In the genomic region with DNA sequence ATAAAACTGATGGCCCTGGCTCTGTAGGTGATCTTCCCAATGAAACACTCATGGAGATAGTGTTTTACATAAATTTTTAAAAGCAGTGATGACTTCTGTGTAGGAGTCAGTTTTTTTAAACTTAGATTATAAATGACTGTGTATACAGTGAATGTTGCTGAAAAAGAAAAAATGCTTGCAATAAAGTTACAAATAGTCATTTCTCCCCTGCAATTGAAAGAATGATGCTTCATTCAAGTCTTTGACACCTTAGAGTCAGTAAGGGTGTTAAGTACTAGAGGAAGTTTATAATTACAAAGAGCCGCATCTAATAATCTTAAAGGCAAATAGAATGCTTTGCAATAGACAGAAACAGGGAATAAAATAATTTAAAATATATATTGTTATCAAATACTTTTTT, we compare ENCODE assay signal across 24 cellular contexts. TPM values are rescaled to one million over a fixed set of nuclear protein-coding genes. Genes with fewer than 3 reads are reported as not detected.
DNase-seq lines count a peak whose midpoint lies in the region; ATAC-seq and TF ChIP-seq lines count a peak whose summit lies in the region.
"Had no signal": no experiment of that assay in that cellular context is flagged by ENCODE, and none has a peak within 500 bp of the region (broad histone marks: within the 10 kb centered on the region; RNA-seq: fewer than 3 reads in every experiment).

No MANE protein-coding gene starts in this region.

- intact Hi-C loops in activated naive CD4-positive, alpha-beta T cell treated with anti-CD3 and anti-CD28 coated beads for 36 hours (cut with micrococcal nuclease), result loop anchor here (1.0 to 10.0 kb wide), 5 partner anchors 14 to 552 kb away; a partner anchor contains a TSS
- intact Hi-C loops in heart right ventricle (cut with DNase I), result no loop called here

- H2AFZ ChIP-seq in GM23338, result no peak overlapping the region

- no peak for TF ChIP-seq CTCF in GM23338 (conservative IDR thresholded peaks at IDR 0.05; ENCODE audit: low read depth in 2 of 2)
- no peak for TF ChIP-seq CTCF in heart right ventricle (IDR thresholded peaks at IDR 0.05)

- no peak for DNase-seq in activated naive CD4-positive, alpha-beta T cell treated with anti-CD3 and anti-CD28 coated beads for 36 hours
- no peak for DNase-seq in activated naive CD4-positive, alpha-beta T cell treated with anti-CD3 and anti-CD28 coated beads, Interleukin-2, amount 10 ng/mL, durations not matched to agents 7 days and 5 days
- no peak for DNase-seq in GM23338 (ENCODE audit: low spot score)
- DNase-seq in NCI-H1436 treated with DMSO at 0.1 percent for 48 hours (lab: John Stamatoyannopoulos, UW), result no peak
- DNase-seq in heart right ventricle, result no peak
- DNase-seq: activated CD4-positive, CD25-positive, alpha-beta regulatory T cell treated with anti-CD3 and anti-CD28 coated beads, Interleukin-2, amount 50 U/mL, for 72 hours; activated CD8-positive, alpha-beta memory T cell treated with anti-CD3 and anti-CD28 coated beads, Interleukin-2, amount 50 U/mL, for 48 hours; adrenal gland; CD4-positive, alpha-beta memory T cell; KBM-7; left colon; NCI-H2171; NCI-H524 treated with DMSO at 0.1 percent for 48 hours; RPMI8226; stimulated activated naive CD4-positive, alpha-beta T cell; T-helper 9 cell; trophoblast cell had no signal

- CTCF ChIA-PET in activated naive CD4-positive, alpha-beta T cell treated with anti-CD3 and anti-CD28 coated beads for 36 hours (lab: Charles Lee), result no interaction called here
- CTCF ChIA-PET in activated naive CD4-positive, alpha-beta T cell treated with anti-CD3 and anti-CD28 coated beads, Interleukin-2, amount 10 ng/mL, durations not matched to agents 7 days and 5 days (lab: Charles Lee), result no interaction called here

- H3K9me3 Mint-ChIP-seq in activated naive CD4-positive, alpha-beta T cell treated with anti-CD3 and anti-CD28 coated beads for 36 hours, result no peaks in the 10 kb centered on the region
- no peaks in the 10 kb centered on the region for H3K9me3 Mint-ChIP-seq in activated naive CD4-positive, alpha-beta T cell treated with anti-CD3 and anti-CD28 coated beads, Interleukin-2, amount 10 ng/mL, durations not matched to agents 7 days and 5 days
- H3K9me3 Mint-ChIP-seq in GM23338, result no peaks in the 10 kb centered on the region
- no peaks in the 10 kb centered on the region for H3K9me3 Mint-ChIP-seq in activated naive CD8-positive, alpha-beta T cell (ENCODE audit: low read depth)
- H3K9me3 Mint-ChIP-seq in stimulated activated naive CD8-positive, alpha-beta T cell treated with anti-CD3 and anti-CD28 coated beads, Interleukin-15, Interleukin-2, amounts not matched to agents 100 ng/mL and 50 ng/mL, for 24 hours, result no peaks in the 10 kb centered on the region
- H3K9me3 Mint-ChIP-seq: CD4-positive, alpha-beta memory T cell; neural crest cell had no signal

- no peaks in the 10 kb centered on the region for H3K27me3 Mint-ChIP-seq in activated naive CD4-positive, alpha-beta T cell treated with anti-CD3 and anti-CD28 coated beads for 36 hours (ENCODE audit: low read depth)
- no peaks in the 10 kb centered on the region for H3K27me3 Mint-ChIP-seq in activated naive CD4-positive, alpha-beta T cell treated with anti-CD3 and anti-CD28 coated beads, Interleukin-2, amount 10 ng/mL, durations not matched to agents 7 days and 5 days
- peaks cover 7% of the 10 kb centered on the region for H3K27me3 Mint-ChIP-seq in GM23338 (ENCODE audit: insufficient read depth, low read depth, poor library complexity)
- H3K27me3 Mint-ChIP-seq in activated naive CD8-positive, alpha-beta T cell, result no peaks in the 10 kb centered on the region
- no peaks in the 10 kb centered on the region for H3K27me3 Mint-ChIP-seq in stimulated activated naive CD8-positive, alpha-beta T cell treated with anti-CD3 and anti-CD28 coated beads, Interleukin-15, Interleukin-2, amounts not matched to agents 100 ng/mL and 50 ng/mL, for 24 hours
- H3K27me3 Mint-ChIP-seq: CD4-positive, alpha-beta memory T cell had no signal

- no peak overlapping the region for H3K27ac ChIP-seq in GM23338 (ENCODE audit: low read depth)
- H3K27ac ChIP-seq in heart right ventricle, result no peak overlapping the region
- H3K27ac ChIP-seq: adrenal gland, breast epithelium, prostate gland had no signal

- no peaks in the 10 kb centered on the region for H3K27me3 ChIP-seq in GM23338 (ENCODE audit: insufficient read depth)
- H3K27me3 ChIP-seq in heart right ventricle, result no peaks in the 10 kb centered on the region
- H3K27me3 ChIP-seq: adrenal gland, breast epithelium had no signal

- H3K36me3 ChIP-seq in GM23338 (ENCODE audit: insufficient read depth), result no peaks in the 10 kb centered on the region
- H3K36me3 ChIP-seq in heart right ventricle, result peaks cover 0 to 24% (median 0%) of the 10 kb centered on the region in 9 donors
- H3K36me3 ChIP-seq: adrenal gland, breast epithelium, prostate gland had no signal

- H3K36me3 Mint-ChIP-seq in activated naive CD4-positive, alpha-beta T cell treated with anti-CD3 and anti-CD28 coated beads for 36 hours (ENCODE audit: low read depth), result peaks cover 37% of the 10 kb centered on the region
- H3K36me3 Mint-ChIP-seq in activated naive CD4-positive, alpha-beta T cell treated with anti-CD3 and anti-CD28 coated beads, Interleukin-2, amount 10 ng/mL, durations not matched to agents 7 days and 5 days, result peaks cover 39% of the 10 kb centered on the region
- H3K36me3 Mint-ChIP-seq in GM23338 (ENCODE audit: low read depth), result peaks cover 15% of the 10 kb centered on the region; the same call in 1 of the 3 replicates
- H3K36me3 Mint-ChIP-seq in activated naive CD8-positive, alpha-beta T cell, result peaks cover 28% of the 10 kb centered on the region
- H3K36me3 Mint-ChIP-seq in stimulated activated naive CD8-positive, alpha-beta T cell treated with anti-CD3 and anti-CD28 coated beads, Interleukin-15, Interleukin-2, amounts not matched to agents 100 ng/mL and 50 ng/mL, for 24 hours (ENCODE audit: low read depth), result peaks cover 48% of the 10 kb centered on the region

- H3K4me2 ChIP-seq in GM23338, result peak overlapping the region; percentile 69

- ATAC-seq in GM23338 (no peak), heart right ventricle (no peak), HG03439 (IDR thresholded peaks at IDR 0.05; ENCODE audit: unreplicated experiment) (no peak)
- ATAC-seq: left colon had no signal

- H4K20me1 ChIP-seq in GM23338 (replicated peaks; ENCODE audit: insufficient read depth), result peaks cover 16% of the 10 kb centered on the region

- H3K9me3 ChIP-seq in heart right ventricle, result no peaks in the 10 kb centered on the region
- H3K9me3 ChIP-seq: adrenal gland, breast epithelium, prostate gland had no signal

- H3F3A ChIP-seq in GM23338 (replicated peaks; ENCODE audit: low read depth), result no peaks in the 10 kb centered on the region

- H3K9me2 ChIP-seq in GM23338 (ENCODE audit: insufficient read depth), result no peaks in the 10 kb centered on the region

- 92 to 94% methylated on average over 1 of the region's 1 CpG for WGBS in heart right ventricle, 2 donors

- peaks cover 72% of the 10 kb centered on the region for H3K4me1 ChIP-seq in GM23338 (ENCODE audit: insufficient read depth)
- peaks cover 0 to 7% (median 0%) of the 10 kb centered on the region in 9 donors for H3K4me1 ChIP-seq in heart right ventricle
- H3K4me1 ChIP-seq: breast epithelium, prostate gland had no signal

- peak overlapping the region; percentile 92 for H3K27ac Mint-ChIP-seq in activated naive CD4-positive, alpha-beta T cell treated with anti-CD3 and anti-CD28 coated beads for 36 hours
- no peak overlapping the region for H3K27ac Mint-ChIP-seq in activated naive CD4-positive, alpha-beta T cell treated with anti-CD3 and anti-CD28 coated beads, Interleukin-2, amount 10 ng/mL, durations not matched to agents 7 days and 5 days
- H3K27ac Mint-ChIP-seq in GM23338, result no peak overlapping the region
- peak overlapping the region; percentile 81 for H3K27ac Mint-ChIP-seq in activated naive CD8-positive, alpha-beta T cell
- peak overlapping the region; percentile 96 for H3K27ac Mint-ChIP-seq in stimulated activated naive CD8-positive, alpha-beta T cell treated with anti-CD3 and anti-CD28 coated beads, Interleukin-15, Interleukin-2, amounts not matched to agents 100 ng/mL and 50 ng/mL, for 24 hours

- no peak overlapping the region for H3K4me3 ChIP-seq in GM23338
- no peak overlapping the region for H3K4me3 ChIP-seq in heart right ventricle
- H3K4me3 ChIP-seq: adrenal gland, breast epithelium, prostate gland had no signal

- peaks cover 78% of the 10 kb centered on the region for H3K4me1 Mint-ChIP-seq in activated naive CD4-positive, alpha-beta T cell treated with anti-CD3 and anti-CD28 coated beads for 36 hours (ENCODE audit: low read depth)
- H3K4me1 Mint-ChIP-seq in activated naive CD4-positive, alpha-beta T cell treated with anti-CD3 and anti-CD28 coated beads, Interleukin-2, amount 10 ng/mL, durations not matched to agents 7 days and 5 days, result peaks cover 32% of the 10 kb centered on the region
- peaks cover 53% of the 10 kb centered on the region for H3K4me1 Mint-ChIP-seq in GM23338
- peaks cover 80% of the 10 kb centered on the region for H3K4me1 Mint-ChIP-seq in activated naive CD8-positive, alpha-beta T cell (ENCODE audit: low read depth)
- peaks cover 87% of the 10 kb centered on the region for H3K4me1 Mint-ChIP-seq in stimulated activated naive CD8-positive, alpha-beta T cell treated with anti-CD3 and anti-CD28 coated beads, Interleukin-15, Interleukin-2, amounts not matched to agents 100 ng/mL and 50 ng/mL, for 24 hours (ENCODE audit: low read depth)

- H3K79me2 ChIP-seq in GM23338 (replicated peaks; ENCODE audit: insufficient read depth), result peaks cover 100% of the 10 kb centered on the region

- H3K4me3 Mint-ChIP-seq in activated naive CD4-positive, alpha-beta T cell treated with anti-CD3 and anti-CD28 coated beads for 36 hours, result no peak overlapping the region
- H3K4me3 Mint-ChIP-seq in activated naive CD4-positive, alpha-beta T cell treated with anti-CD3 and anti-CD28 coated beads, Interleukin-2, amount 10 ng/mL, durations not matched to agents 7 days and 5 days, result no peak overlapping the region
- H3K4me3 Mint-ChIP-seq in GM23338, result no peak overlapping the region
- peak overlapping the region; percentile 46 for H3K4me3 Mint-ChIP-seq in activated naive CD8-positive, alpha-beta T cell
- H3K4me3 Mint-ChIP-seq in stimulated activated naive CD8-positive, alpha-beta T cell treated with anti-CD3 and anti-CD28 coated beads, Interleukin-15, Interleukin-2, amounts not matched to agents 100 ng/mL and 50 ng/mL, for 24 hours, result peak overlapping the region; percentile 59
- H3K4me3 Mint-ChIP-seq: mesothelial cell of epicardium, neural crest cell had no signal

TF ChIP-seq in GM23338, 12 proteins besides CTCF, POLR2A, EP300 and RAD21 (continues in another document):
- no peak for TF ChIP-seq NANOG (IDR thresholded peaks at IDR 0.05; ENCODE audit: borderline replicate concordance)
- no peak for TF ChIP-seq STAT1 (IDR thresholded peaks at IDR 0.05; ENCODE audit: unreplicated experiment)
- no peak for TF ChIP-seq EZH2phosphoT487 (IDR thresholded peaks at IDR 0.05; ENCODE audit: unreplicated experiment)
- TF ChIP-seq ZNF331 (CRISPR knock-in tag; IDR thresholded peaks at IDR 0.05; ENCODE audit: low read depth), result no peak

RNA-seq across cellular contexts. Expression of a gene that starts 27.6 kb away (rescaled TPM):
- 10 to 100 TPM; 39.5 to 41.2 TPM for total RNA-seq in activated naive CD4-positive, alpha-beta T cell treated with anti-CD3 and anti-CD28 coated beads for 36 hours
- total RNA-seq in GM23338 (2014; rRNA removed; shearing (Covaris generic)), result 39.8 and 45.7 TPM in 2 replicates
- polyA plus RNA-seq in GM23338 (2016; fragmentation: Nextera tagmentation; extraction: Ambion mirVana) (47.9 and 67.9 TPM in 2 replicates), heart right ventricle (10 to 100 TPM in 1 of 2 donors, 1 to 10 TPM in 1; 1.9 to 10.7 TPM)
- 10 to 100 TPM; 28.0 to 38.2 (median 31.7) TPM for total RNA-seq in heart right ventricle

Comparison
In these comparisons a context has a peak if more than half of its experiments do, and no peak if none do; other contexts are left out.
1. H3K27ac Mint-ChIP-seq: peak in activated naive CD4-positive, alpha-beta T cell treated with anti-CD3 and anti-CD28 coated beads for 36 hours (single experiment), activated naive CD8-positive, alpha-beta T cell (single experiment) and stimulated activated naive CD8-positive, alpha-beta T cell treated with anti-CD3 and anti-CD28 coated beads, Interleukin-15, Interleukin-2, amounts not matched to agents 100 ng/mL and 50 ng/mL, for 24 hours (single experiment); none in activated naive CD4-positive, alpha-beta T cell treated with anti-CD3 and anti-CD28 coated beads, Interleukin-2, amount 10 ng/mL, durations not matched to agents 7 days and 5 days (single experiment) and GM23338 (single experiment).
2. H3K4me3 Mint-ChIP-seq: peak in activated naive CD8-positive, alpha-beta T cell (single experiment) and stimulated activated naive CD8-positive, alpha-beta T cell treated with anti-CD3 and anti-CD28 coated beads, Interleukin-15, Interleukin-2, amounts not matched to agents 100 ng/mL and 50 ng/mL, for 24 hours (single experiment); none in activated naive CD4-positive, alpha-beta T cell treated with anti-CD3 and anti-CD28 coated beads for 36 hours (single experiment), activated naive CD4-positive, alpha-beta T cell treated with anti-CD3 and anti-CD28 coated beads, Interleukin-2, amount 10 ng/mL, durations not matched to agents 7 days and 5 days (single experiment) and GM23338 (single experiment).